ENCODE assay signal across 2 cellular contexts in genomic region chr20:6582449-6582848, GRCh38.
TF ChIP-seq lines count a peak whose summit lies in the region.

No MANE protein-coding gene starts in this region.

TF ChIP-seq in IMR-90, 13 proteins besides CTCF, POLR2A, EP300 and RAD21 (continued from another document):
- no peak for TF ChIP-seq ELK1 (IDR thresholded peaks at IDR 0.05; ENCODE audit: borderline replicate concordance, low read depth, low read length)
- TF ChIP-seq FOS (IDR thresholded peaks at IDR 0.05; ENCODE audit: low read depth, low read length), result no peak
- TF ChIP-seq SMC3 (IDR thresholded peaks at IDR 0.05; ENCODE audit: low read depth, low read length), result no peak
- no peak for TF ChIP-seq RCOR1 (IDR thresholded peaks at IDR 0.05; ENCODE audit: insufficient replicate concordance, low read length)
- no peak for TF ChIP-seq MAZ (IDR thresholded peaks at IDR 0.05; ENCODE audit: borderline replicate concordance, low read depth, low read length)
- no peak for TF ChIP-seq NFE2L2 (IDR thresholded peaks at IDR 0.05; ENCODE audit: low read depth, low read length)
- TF ChIP-seq CHD1 (IDR thresholded peaks at IDR 0.05; ENCODE audit: low read depth, low read length), result no peak
- TF ChIP-seq RFX5 (IDR thresholded peaks at IDR 0.05; ENCODE audit: low read depth, low read length), result no peak
- TF ChIP-seq BHLHE40 (IDR thresholded peaks at IDR 0.05; ENCODE audit: low read depth, low read length), result no peak
- TF ChIP-seq USF2 (IDR thresholded peaks at IDR 0.05; ENCODE audit: low read depth, low read length), result no peak
- TF ChIP-seq MAFK (IDR thresholded peaks at IDR 0.05; ENCODE audit: low read depth, low read length), result no peak

TF ChIP-seq in endothelial cell of umbilical vein, 7 proteins besides CTCF, POLR2A, EP300 and RAD21 (continued from another document):
- TF ChIP-seq GATA2 (IDR thresholded peaks at IDR 0.05; ENCODE audit: insufficient read depth, insufficient read length, low read depth, low read length) (peak; percentile 74), MAX (IDR thresholded peaks at IDR 0.05; ENCODE audit: insufficient read depth, insufficient read length) (no peak)
